In the genomic region with DNA sequence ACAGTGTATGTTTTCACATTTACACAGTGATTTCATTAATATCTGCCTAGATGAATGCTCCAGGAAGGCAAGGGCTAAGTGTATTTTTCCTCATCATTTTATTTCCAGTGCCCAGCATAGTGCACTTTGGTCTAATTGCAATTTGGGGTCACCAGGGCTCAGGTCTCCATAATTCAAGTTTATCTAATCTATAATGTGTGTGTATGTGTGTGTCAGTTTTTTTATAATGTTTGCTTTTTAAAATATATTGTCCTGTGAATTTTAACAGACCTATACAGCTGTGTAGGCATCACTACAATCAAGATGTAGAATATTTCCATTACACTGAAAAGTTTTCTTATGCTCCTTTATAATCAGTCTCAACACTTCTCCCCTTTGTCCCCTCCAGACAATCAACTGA, we compare ENCODE assay signal across 9 cellular contexts.
"Had no signal": no experiment of that assay in that cellular context is flagged by ENCODE, and none has a peak within 500 bp of the region (broad histone marks: within the 10 kb centered on the region; RNA-seq: fewer than 3 reads in every experiment).

No MANE protein-coding gene starts in this region.

- H3K4me3 Mint-ChIP-seq: HFFc6, IgD-negative memory B cell had no signal

- DNase-seq: GM23248, GOT3, H7, HFFc6 had no signal

- ATAC-seq: HCT116, HepG2 had no signal

- H3K4me3 ChIP-seq: GM23248, HAP-1 had no signal

- H3K27ac ChIP-seq: GM23248, HL-60 had no signal

- H3K4me1 Mint-ChIP-seq: IgD-negative memory B cell had no signal

- H3K9ac ChIP-seq: GM23248 had no signal

- H3K27me3 Mint-ChIP-seq: IgD-negative memory B cell had no signal

- H3K9me3 ChIP-seq: HAP-1 had no signal

- H3K36me3 ChIP-seq: HAP-1 had no signal

- H3K27ac Mint-ChIP-seq: HFFc6, IgD-negative memory B cell had no signal
